Comparison of ENCODE assay signal across 8 cellular contexts in genomic region chr18:79962835-79963657, GRCh38. TPM values are rescaled to one million over a fixed set of nuclear protein-coding genes. Genes with fewer than 3 reads are reported as not detected.
A peak's percentile ranks its signal among the peaks of the same experiment; 100 is the strongest.
DNase-seq lines count a peak whose midpoint lies in the region; ATAC-seq, FAIRE-seq and TF ChIP-seq lines count a peak whose summit lies in the region.

No MANE protein-coding gene starts in this region.

- ATAC-seq in GM18498 (IDR thresholded peaks at IDR 0.05; ENCODE audit: unreplicated experiment) = peak; percentile 67
- peak; percentile 42 for ATAC-seq in HG02763 (IDR thresholded peaks at IDR 0.05; ENCODE audit: unreplicated experiment)

- H3K27me3 Mint-ChIP-seq in activated CD4-positive, alpha-beta T cell treated with anti-CD3 and anti-CD28 coated beads, Interleukin-2, amount 10 ng/mL, durations not matched to agents 7 days and 5 days = no peaks in the 10 kb centered on the region
- H3K27me3 Mint-ChIP-seq in neural crest cell (ENCODE audit: low read depth) = peaks cover 35% of the 10 kb centered on the region

- no peaks in the 10 kb centered on the region for H3K36me3 Mint-ChIP-seq in activated CD4-positive, alpha-beta T cell treated with anti-CD3 and anti-CD28 coated beads, Interleukin-2, amount 10 ng/mL, durations not matched to agents 7 days and 5 days (ENCODE audit: low read depth)
- H3K36me3 Mint-ChIP-seq in neural crest cell (ENCODE audit: low read depth) = peaks cover 2% of the 10 kb centered on the region

- peaks cover 50% of the 10 kb centered on the region for H3K4me1 Mint-ChIP-seq in activated CD4-positive, alpha-beta T cell treated with anti-CD3 and anti-CD28 coated beads, Interleukin-2, amount 10 ng/mL, durations not matched to agents 7 days and 5 days
- H3K4me1 Mint-ChIP-seq in neural crest cell = peaks cover 27% of the 10 kb centered on the region

- FAIRE-seq in HTR-8/SVneo (lab: Jason Lieb, UNC) = no peak

- peak overlapping the region; percentile 71 for H3K27ac Mint-ChIP-seq in activated CD4-positive, alpha-beta T cell treated with anti-CD3 and anti-CD28 coated beads, Interleukin-2, amount 10 ng/mL, durations not matched to agents 7 days and 5 days
- no peak overlapping the region for H3K27ac Mint-ChIP-seq in neural crest cell (ENCODE audit: unreplicated experiment)

- peak overlapping the region; percentile 14 for H3K4me3 Mint-ChIP-seq in activated CD4-positive, alpha-beta T cell treated with anti-CD3 and anti-CD28 coated beads, Interleukin-2, amount 10 ng/mL, durations not matched to agents 7 days and 5 days
- H3K4me3 Mint-ChIP-seq in neural crest cell = peak overlapping the region; percentile 51

- DNase-seq in activated CD4-positive, alpha-beta T cell treated with anti-CD3 and anti-CD28 coated beads, Interleukin-2, amount 10 ng/mL, durations not matched to agents 7 days and 5 days = peak; percentile 22
- no peak for DNase-seq in neural crest cell (ENCODE audit: low read depth, low spot score)
- no peak for DNase-seq in NCI-H1694 (lab: John Stamatoyannopoulos, UW)
- no peak for DNase-seq in dedifferentiated amniotic fluid mesenchymal stem cell (ENCODE audit: extremely low spot score)
- no peak for DNase-seq in middle frontal gyrus (ENCODE audit: extremely low spot score, low spot score)
- DNase-seq in HTR-8/SVneo (ENCODE audit: insufficient read length, low spot score) = no peak

- TF ChIP-seq CTCF in neural crest cell (conservative IDR thresholded peaks at IDR 0.05) = no peak

- H3K9me3 Mint-ChIP-seq in activated CD4-positive, alpha-beta T cell treated with anti-CD3 and anti-CD28 coated beads, Interleukin-2, amount 10 ng/mL, durations not matched to agents 7 days and 5 days = no peaks in the 10 kb centered on the region
- H3K9me3 Mint-ChIP-seq in neural crest cell = no peaks in the 10 kb centered on the region

- CTCF ChIA-PET in activated CD4-positive, alpha-beta T cell treated with anti-CD3 and anti-CD28 coated beads, Interleukin-2, amount 10 ng/mL, durations not matched to agents 7 days and 5 days (lab: Charles Lee) = interaction anchor here (0.9 to 2.9 kb wide), 7 partner anchors 10 to 570 kb away, joined by 3 to 13 read pairs (median 5); partner anchors contain the start of gene SLC66A2

- POLR2A ChIA-PET in activated CD4-positive, alpha-beta T cell treated with anti-CD3 and anti-CD28 coated beads, Interleukin-2, amount 10 ng/mL, durations not matched to agents 7 days and 5 days (lab: Charles Lee) = no interaction called here

RNA-seq across cellular contexts. Expression of gene HSBP1L1, which starts 1.4 kb away (rescaled TPM):
- 10 to 100 TPM in 1 of 2 experiments, 1 to 10 TPM in 1; 7.2 to 11.5 TPM for total RNA-seq in activated CD4-positive, alpha-beta T cell treated with anti-CD3 and anti-CD28 coated beads, Interleukin-2, amount 10 ng/mL, durations not matched to agents 7 days and 5 days
- 0.58 TPM in 1 of 2 replicates, not detected in the other for total RNA-seq in neural crest cell

RNA-seq across cellular contexts. Expression of gene SLC66A2, which starts 11.6 kb away (rescaled TPM):
- 10 to 100 TPM; 28.3 to 34.6 TPM for total RNA-seq in activated CD4-positive, alpha-beta T cell treated with anti-CD3 and anti-CD28 coated beads, Interleukin-2, amount 10 ng/mL, durations not matched to agents 7 days and 5 days
- total RNA-seq in neural crest cell = 28.4 and 29.8 TPM in 2 replicates

RNA-seq across cellular contexts. Expression of gene TXNL4A, which starts 25.3 kb away (rescaled TPM):
- total RNA-seq in activated CD4-positive, alpha-beta T cell treated with anti-CD3 and anti-CD28 coated beads, Interleukin-2, amount 10 ng/mL, durations not matched to agents 7 days and 5 days = 100 to 1,000 TPM; 131 TPM
- 140 and 144 TPM in 2 replicates for total RNA-seq in neural crest cell
